ENCODE assay signal across 14 cellular contexts in genomic region chr2:31429759-31430438, GRCh38. TPM values are rescaled to one million over a fixed set of nuclear protein-coding genes. Genes with fewer than 3 reads are reported as not detected.
DNase-seq lines count a peak whose midpoint lies in the region; ATAC-seq and TF ChIP-seq lines count a peak whose summit lies in the region.
"Had no signal": no experiment of that assay in that cellular context is flagged by ENCODE, and none has a peak within 500 bp of the region (broad histone marks: within the 10 kb centered on the region; RNA-seq: fewer than 3 reads in every experiment).

No MANE protein-coding gene starts in this region.

- H3K27ac Mint-ChIP-seq in HFFc6 (no peak overlapping the region), osteocyte (ENCODE audit: unreplicated experiment) (no peak overlapping the region)
- H3K27ac Mint-ChIP-seq: nephron had no signal

- TF ChIP-seq POLR2A in breast epithelium (IDR thresholded peaks at IDR 0.05) = no peak

- CTCF ChIA-PET in RWPE1 (lab: Yijun Ruan, JAX) = interaction anchor here (0.7 to 1.0 kb wide), 2 partner anchors 13 to 15 kb away, joined by 3 read pairs; no protein-coding TSS in a partner anchor

- no peaks in the 10 kb centered on the region for H3K4me1 ChIP-seq in breast epithelium

- no peak overlapping the region for H3K4me3 ChIP-seq in breast epithelium
- H3K4me3 ChIP-seq: hepatocyte, K562 had no signal

- H3K27me3 ChIP-seq in breast epithelium = no peaks in the 10 kb centered on the region
- H3K27me3 ChIP-seq: hepatocyte had no signal

- H3K27me3 Mint-ChIP-seq in HFFc6 (ENCODE audit: insufficient read depth) = no peaks in the 10 kb centered on the region
- no peaks in the 10 kb centered on the region for H3K27me3 Mint-ChIP-seq in osteocyte (ENCODE audit: unreplicated experiment)

- H3K9me3 Mint-ChIP-seq in HFFc6 = no peaks in the 10 kb centered on the region
- no peaks in the 10 kb centered on the region for H3K9me3 Mint-ChIP-seq in osteocyte (ENCODE audit: unreplicated experiment)

- ATAC-seq in omental fat pad (ENCODE audit: low FRiP score) = no peak
- no peak for ATAC-seq in GM21723 (IDR thresholded peaks at IDR 0.05; ENCODE audit: unreplicated experiment)
- ATAC-seq: K562 had no signal

- no peak overlapping the region; the same call in 1 of the 2 replicates for H3K4me3 Mint-ChIP-seq in HFFc6
- no peak overlapping the region for H3K4me3 Mint-ChIP-seq in osteocyte (ENCODE audit: unreplicated experiment)
- H3K4me3 Mint-ChIP-seq: nephron had no signal

- POLR2A ChIA-PET in RWPE1 (lab: Yijun Ruan, JAX; ENCODE audit: low non-redundant PET) = no interaction called here

- H3K36me3 Mint-ChIP-seq in HFFc6 (ENCODE audit: low read depth) (no peaks in the 10 kb centered on the region), osteocyte (ENCODE audit: unreplicated experiment) (no peaks in the 10 kb centered on the region)

- no peaks in the 10 kb centered on the region for H3K36me3 ChIP-seq in breast epithelium

- H3K4me1 Mint-ChIP-seq in HFFc6 (ENCODE audit: low read depth) (peaks cover 42% of the 10 kb centered on the region), osteocyte (ENCODE audit: unreplicated experiment) (peaks cover 6% of the 10 kb centered on the region)

- intact Hi-C loops in breast epithelium (cut with DNase I; ENCODE audit: low total_unique reads) = no loop called here

- TF ChIP-seq CTCF in HFFc6 (IDR thresholded peaks at IDR 0.05) (no peak), RWPE1 (conservative IDR thresholded peaks at IDR 0.05; ENCODE audit: low read depth) (no peak), breast epithelium (IDR thresholded peaks at IDR 0.05) (no peak), omental fat pad (IDR thresholded peaks at IDR 0.05) (no peak), osteocyte (IDR thresholded peaks at IDR 0.05) (no peak)

- no peaks in the 10 kb centered on the region for H3K9me3 ChIP-seq in breast epithelium

- DNase-seq in HFFc6 = peak; percentile 20
- peak; percentile 74 for DNase-seq in RWPE1 (ENCODE audit: low spot score)
- peak in 1 of 2 donors; percentile 68 for DNase-seq in breast epithelium (ENCODE audit: low spot score in 2 of 2)
- peak; percentile 55 for DNase-seq in stimulated activated CD4-positive, alpha-beta T cell treated with anti-CD3 and anti-CD28 coated beads, Interleukin-1b, Interleukin-23, amount 100 ng/mL, for 48 hours
- no peak for DNase-seq in omental fat pad (ENCODE audit: low spot score)
- DNase-seq in osteocyte (ENCODE audit: extremely low spot score, unreplicated experiment) = no peak
- DNase-seq in NCI-H2081 (lab: John Stamatoyannopoulos, UW) = no peak
- DNase-seq: NCI-H524 treated with DMSO at 0.1 percent for 48 hours had no signal

- H3K27ac ChIP-seq in RWPE1 = peak overlapping the region; percentile 70
- H3K27ac ChIP-seq in breast epithelium = peak overlapping the region; percentile 56 to 71
- H3K27ac ChIP-seq: hepatocyte, VCaP had no signal

RNA-seq across cellular contexts. Expression of gene XDH, which starts 15.4 kb away (rescaled TPM):
- total RNA-seq in HFFc6 (2021; fragmentation: NEBNext Ultra II Directional; extraction: Animal tissue kit (Norgen Biotek cat#: 25700)) = 1 to 10 TPM in 5 of 6 experiments, under 1 TPM in 1; 0.88 to 2.0 (median 1.5) TPM
- 1 to 10 TPM in 2 of 3 donors, under 1 TPM in 1; 0.16 to 6.9 (median 1.3) TPM for total RNA-seq in breast epithelium
- under 1 TPM in 3 of 4 donors, not detected in 1; 0.31 to 0.63 (median 0.48) TPM for total RNA-seq in omental fat pad
- total RNA-seq in osteocyte = 0.78 and 0.99 TPM in 2 replicates
- total RNA-seq: G401 had no signal

Comparison
In these comparisons a context has a peak if more than half of its experiments do, and no peak if none do; other contexts are left out.
1. DNase-seq: peak in HFFc6 (single experiment), RWPE1 (single experiment) and stimulated activated CD4-positive, alpha-beta T cell treated with anti-CD3 and anti-CD28 coated beads, Interleukin-1b, Interleukin-23, amount 100 ng/mL, for 48 hours (single experiment); none in omental fat pad (single experiment), osteocyte (single experiment) and NCI-H2081 (0 of 2).